Comparison of ENCODE assay signal across 8 cellular contexts in genomic region chr16:84618428-84619102, GRCh38. TPM values are rescaled to one million over a fixed set of nuclear protein-coding genes. Genes with fewer than 3 reads are reported as not detected.
A peak's percentile ranks its signal among the peaks of the same experiment; 100 is the strongest.
DNase-seq lines count a peak whose midpoint lies in the region; ATAC-seq, FAIRE-seq and TF ChIP-seq lines count a peak whose summit lies in the region.

No MANE protein-coding gene starts in this region.

- TF ChIP-seq EP300 in neural cell (conservative IDR thresholded peaks at IDR 0.05; ENCODE audit: poor library complexity, severe bottlenecking), result no peak

- H3K27ac ChIP-seq in RWPE2 (ENCODE audit: poor library complexity, severe bottlenecking) (peak overlapping the region; percentile 95), endothelial cell of umbilical vein (ENCODE audit: insufficient read depth, low read depth, low read length) (peak overlapping the region; percentile 57), neural cell (ENCODE audit: low read length) (peak overlapping the region; percentile 8)

- peak overlapping the region; percentile 49 for H3K4me3 Mint-ChIP-seq in activated T-cell treated with anti-CD3 and anti-CD28 coated beads, Interleukin-2, amount 50 U/mL, for 4 hours

- TF ChIP-seq POLR2A in endothelial cell of umbilical vein (IDR thresholded peaks at IDR 0.05; ENCODE audit: low read depth, low read length), result no peak

- BruUV-seq in endothelial cell of umbilical vein (replicated peaks; lab: Mats Ljungman, UMichigan), result no TSS peak

- H3K4me1 ChIP-seq in RWPE2 (ENCODE audit: insufficient read depth, poor library complexity, severe bottlenecking) (peaks cover 35% of the 10 kb centered on the region), endothelial cell of umbilical vein (ENCODE audit: control insufficient read depth, extremely low read depth, insufficient read depth, low read length) (peaks cover 31% of the 10 kb centered on the region)

- peaks cover 42% of the 10 kb centered on the region for H3K4me1 Mint-ChIP-seq in activated T-cell treated with anti-CD3 and anti-CD28 coated beads, Interleukin-2, amount 50 U/mL, for 4 hours (ENCODE audit: low read depth)

- peak; percentile 99 for FAIRE-seq in endothelial cell of umbilical vein (lab: Jason Lieb, UNC)

- H3K36me3 ChIP-seq in RWPE2 (ENCODE audit: low read depth) (peaks cover 34% of the 10 kb centered on the region), endothelial cell of umbilical vein (ENCODE audit: control insufficient read depth in 2 of 2, extremely low read depth in 1 of 2, insufficient read depth in 2 of 2, low read length in 2 of 2) (peaks cover 0 to 2% of the 10 kb centered on the region in 2 experiments), neural cell (ENCODE audit: insufficient read depth, low read length) (no peaks in the 10 kb centered on the region)

- CTCF ChIA-PET in endothelial cell of umbilical vein (lab: Charles Lee), result interaction anchor here (0.6 to 7.3 kb wide), 9 partner anchors 16 to 617 kb away, joined by 3 to 74 read pairs (median 3); partner anchors contain the start of gene MEAK7

- no peak for ATAC-seq in activated T-cell treated with anti-CD3 and anti-CD28 coated beads, Interleukin-2, amount 50 U/mL, for 4 hours
- ATAC-seq in RWPE2 (ENCODE audit: low read depth) (peak; percentile 79), GM19395 (IDR thresholded peaks at IDR 0.05; ENCODE audit: unreplicated experiment) (no peak)

- POLR2A ChIA-PET in endothelial cell of umbilical vein (lab: Charles Lee), result interaction anchor here (0.6 to 1.6 kb wide), 3 partner anchors 86 to 98 kb away, joined by 3 to 14 read pairs (median 4); no protein-coding TSS in a partner anchor

- H3K79me2 ChIP-seq in endothelial cell of umbilical vein (ENCODE audit: control insufficient read depth, insufficient read depth, low read length), result peaks cover 42% of the 10 kb centered on the region
- H3K79me2 ChIP-seq in neural cell (replicated peaks; ENCODE audit: insufficient read depth, low read length), result peaks cover 25% of the 10 kb centered on the region

- peak overlapping the region; percentile 5 for H3K4me3 ChIP-seq in RWPE2 (ENCODE audit: severe bottlenecking)
- peak overlapping the region in 2 of 3 experiments; percentile 4 to 30 for H3K4me3 ChIP-seq in endothelial cell of umbilical vein (replicated peaks in 1 of 3; ENCODE audit: insufficient read depth in 1 of 3, low read depth in 1 of 3, low read length in 3 of 3)
- H3K4me3 ChIP-seq in neural cell (ENCODE audit: low read length), result peak overlapping the region; percentile 35

- DNase-seq in activated T-cell treated with anti-CD3 and anti-CD28 coated beads, Interleukin-2, amount 50 U/mL, for 4 hours, result no peak
- DNase-seq in activated T-cell treated with anti-CD3 and anti-CD28 coated beads, Interleukin-2, amount 50 U/mL, for 1 hour, result no peak
- no peak for DNase-seq in RWPE2 (ENCODE audit: low spot score)
- DNase-seq in endothelial cell of umbilical vein (ENCODE audit: low read depth, low spot score), result peak; percentile 87
- no peak for DNase-seq in ureter (ENCODE audit: low spot score)
- no peak for DNase-seq in NCI-H1694 treated with DMSO at 0.1 percent for 48 hours (lab: John Stamatoyannopoulos, UW)

- dilution Hi-C loops in endothelial cell of umbilical vein (cut with MboI; ENCODE audit: extremely low pct_ligation_motif_present, low sequenced_read_pairs), result loop anchor here (25.0 kb wide), 1 partner anchor 106 kb away; the partner anchor contains the start of gene MEAK7

- TF ChIP-seq RAD21 in neural cell (conservative IDR thresholded peaks at IDR 0.05), result no peak

- H3K36me3 Mint-ChIP-seq in activated T-cell treated with anti-CD3 and anti-CD28 coated beads, Interleukin-2, amount 50 U/mL, for 4 hours (ENCODE audit: insufficient read depth), result peaks cover 12% of the 10 kb centered on the region

- H3K9me3 ChIP-seq in RWPE2 (ENCODE audit: severe bottlenecking) (no peaks in the 10 kb centered on the region), endothelial cell of umbilical vein (replicated peaks; ENCODE audit: control insufficient read depth, insufficient read depth, low read length) (no peaks in the 10 kb centered on the region), neural cell (ENCODE audit: low read length) (no peaks in the 10 kb centered on the region)

- TF ChIP-seq CTCF in RWPE2 (IDR thresholded peaks at IDR 0.05; ENCODE audit: poor library complexity, severe bottlenecking) (no peak), endothelial cell of umbilical vein (IDR thresholded peaks at IDR 0.05; ENCODE audit: extremely low read depth in 1 of 2, insufficient read depth in 1 of 2, low read depth in 1 of 2, low read length in 2 of 2) (no peak), neural cell (IDR thresholded peaks at IDR 0.05; ENCODE audit: poor library complexity, severe bottlenecking) (no peak)

- no peaks in the 10 kb centered on the region for H3F3A ChIP-seq in neural cell (ENCODE audit: insufficient read depth, low read length, poor library complexity, severe bottlenecking)

- H3K9ac ChIP-seq in endothelial cell of umbilical vein (replicated peaks; ENCODE audit: extremely low read depth, insufficient read depth, low read length) (no peak overlapping the region), neural cell (ENCODE audit: low read length) (peak overlapping the region; percentile 37)

- H3K27me3 ChIP-seq in RWPE2 (ENCODE audit: insufficient read depth, poor library complexity, severe bottlenecking) (no peaks in the 10 kb centered on the region), endothelial cell of umbilical vein (ENCODE audit: control insufficient read depth in 2 of 2, insufficient read depth in 2 of 2, low read length in 2 of 2) (no peaks in the 10 kb centered on the region), neural cell (ENCODE audit: insufficient read depth, low read depth, low read length) (no peaks in the 10 kb centered on the region)

- H4K20me1 ChIP-seq in endothelial cell of umbilical vein (replicated peaks; ENCODE audit: control insufficient read depth, extremely low read depth, insufficient read depth, low read length), result no peaks in the 10 kb centered on the region
- no peaks in the 10 kb centered on the region for H4K20me1 ChIP-seq in neural cell (ENCODE audit: insufficient read depth)

- no peaks in the 10 kb centered on the region for H3K9me3 Mint-ChIP-seq in activated T-cell treated with anti-CD3 and anti-CD28 coated beads, Interleukin-2, amount 50 U/mL, for 4 hours

- H3K27me3 Mint-ChIP-seq in activated T-cell treated with anti-CD3 and anti-CD28 coated beads, Interleukin-2, amount 50 U/mL, for 4 hours (ENCODE audit: low read depth), result no peaks in the 10 kb centered on the region

- peak overlapping the region; percentile 47 for H2AFZ ChIP-seq in endothelial cell of umbilical vein (ENCODE audit: low read depth, low read length)
- H2AFZ ChIP-seq in neural cell (ENCODE audit: low read depth, low read length), result peak overlapping the region; percentile 62

- H3K9me2 ChIP-seq in neural cell (ENCODE audit: insufficient read depth, low read length), result no peaks in the 10 kb centered on the region

- H3K9me1 ChIP-seq in endothelial cell of umbilical vein (replicated peaks; ENCODE audit: control insufficient read depth, extremely low read depth, insufficient read depth, low read length), result no peaks in the 10 kb centered on the region

- intact Hi-C loops in endothelial cell of umbilical vein (cut with micrococcal nuclease), result loop anchor here (1.0 to 2.0 kb wide), 5 partner anchors 15 to 107 kb away; no protein-coding TSS in a partner anchor

- H3K4me2 ChIP-seq in endothelial cell of umbilical vein (ENCODE audit: insufficient read depth, low read length), result peak overlapping the region; percentile 78
- no peak overlapping the region for H3K4me2 ChIP-seq in neural cell (ENCODE audit: low read length)

TF ChIP-seq in endothelial cell of umbilical vein, 7 proteins besides CTCF, POLR2A, EP300 and RAD21 (continues in another document):
- TF ChIP-seq POLR2AphosphoS5 (IDR thresholded peaks at IDR 0.05; ENCODE audit: insufficient read depth, low read depth, low read length), result peak; percentile 34
- peak; percentile 79 for TF ChIP-seq JUN (IDR thresholded peaks at IDR 0.05; ENCODE audit: borderline replicate concordance, insufficient read depth, insufficient read length, low read depth)
- no peak for TF ChIP-seq EZH2 (IDR thresholded peaks at IDR 0.05; ENCODE audit: borderline replicate concordance, low read depth, low read length, severe bottlenecking)

TF ChIP-seq in neural cell, 6 proteins besides CTCF, POLR2A, EP300 and RAD21 (continues in another document):
- TF ChIP-seq MXI1 (conservative IDR thresholded peaks at IDR 0.05; ENCODE audit: poor library complexity, severe bottlenecking) (no peak), POLR2AphosphoS5 (IDR thresholded peaks at IDR 0.05) (no peak), SMC3 (conservative IDR thresholded peaks at IDR 0.05; ENCODE audit: poor library complexity) (no peak), EZH2 (IDR thresholded peaks at IDR 0.05; ENCODE audit: borderline replicate concordance, insufficient read depth, low read length, poor library complexity, severe bottlenecking) (no peak), TAF1 (IDR thresholded peaks at IDR 0.05; ENCODE audit: low read depth) (no peak)

RNA-seq across cellular contexts. Expression of gene COTL1, which starts 0.7 kb away (rescaled TPM):
- 100 to 1,000 TPM; 209 to 331 (median 274) TPM for total RNA-seq in activated T-cell treated with anti-CD3 and anti-CD28 coated beads, Interleukin-2, amount 50 U/mL, for 4 hours
- total RNA-seq in endothelial cell of umbilical vein (132 and 200 TPM in 2 replicates), ureter (79.6 TPM)
- polyA plus RNA-seq in endothelial cell of umbilical vein (65.6 and 90.0 TPM in 2 replicates), neural cell (86.6 and 91.2 TPM in 2 replicates)
- polyA plus RNA-seq in endothelial cell of umbilical vein (2011; cell fraction: cytosol; rRNA removed), result 99.8 and 106 TPM in 2 replicates
- 39.3 and 41.3 TPM in 2 replicates for polyA plus RNA-seq in endothelial cell of umbilical vein (2011; cell fraction: nucleus; rRNA removed)
- polyA plus RNA-seq in endothelial cell of umbilical vein (2012), result 193 and 246 TPM in 2 replicates
- polyA minus RNA-seq in endothelial cell of umbilical vein (33.3 and 35.2 TPM in 2 replicates), neural cell (70.0 and 73.5 TPM in 2 replicates)
- polyA minus RNA-seq in endothelial cell of umbilical vein (2011; cell fraction: cytosol; rRNA and poly(A)+ RNA removed), result 48.9 TPM
- 11.0 and 14.6 TPM in 2 replicates for polyA minus RNA-seq in endothelial cell of umbilical vein (2011; cell fraction: nucleus; rRNA and poly(A)+ RNA removed)

RNA-seq across cellular contexts. Expression of gene KLHL36, which starts 29.7 kb away (rescaled TPM):
- total RNA-seq in activated T-cell treated with anti-CD3 and anti-CD28 coated beads, Interleukin-2, amount 50 U/mL, for 4 hours, result 10 to 100 TPM; 28.9 to 32.1 (median 31.0) TPM
- 33.3 and 38.8 TPM in 2 replicates for total RNA-seq in endothelial cell of umbilical vein
- 31.3 and 36.4 TPM in 2 replicates for polyA plus RNA-seq in endothelial cell of umbilical vein
- polyA plus RNA-seq in endothelial cell of umbilical vein (2011; cell fraction: cytosol; rRNA removed), result 18.3 and 23.5 TPM in 2 replicates
- polyA plus RNA-seq in endothelial cell of umbilical vein (2011; cell fraction: nucleus; rRNA removed), result 60.0 and 67.8 TPM in 2 replicates
- 17.6 and 24.1 TPM in 2 replicates for polyA plus RNA-seq in endothelial cell of umbilical vein (2012)
- 44.8 and 47.5 TPM in 2 replicates for polyA minus RNA-seq in endothelial cell of umbilical vein
- polyA minus RNA-seq in endothelial cell of umbilical vein (2011; cell fraction: cytosol; rRNA and poly(A)+ RNA removed), result 13.3 TPM
- polyA minus RNA-seq in endothelial cell of umbilical vein (2011; cell fraction: nucleus; rRNA and poly(A)+ RNA removed), result 28.2 and 33.0 TPM in 2 replicates
- 43.8 and 53.9 TPM in 2 replicates for polyA plus RNA-seq in neural cell
- polyA minus RNA-seq in neural cell, result 78.7 and 86.4 TPM in 2 replicates
- 55.9 TPM for total RNA-seq in ureter

Comparison
In these comparisons a context has a peak if more than half of its experiments do, and no peak if none do; other contexts are left out.
1. H3K27ac ChIP-seq: peak in every context shown above with its lines; median percentile 95 in RWPE2; 57 in endothelial cell of umbilical vein; 8 in neural cell.